15 cellular contexts compared by ENCODE assay signal in genomic region chr6:86943819-86944407, GRCh38. TPM values are rescaled to one million over a fixed set of nuclear protein-coding genes. Genes with fewer than 3 reads are reported as not detected.
DNase-seq lines count a peak whose midpoint lies in the region; ATAC-seq and TF ChIP-seq lines count a peak whose summit lies in the region.
"Had no signal": no experiment of that assay in that cellular context is flagged by ENCODE, and none has a peak within 500 bp of the region (broad histone marks: within the 10 kb centered on the region; RNA-seq: fewer than 3 reads in every experiment).

No MANE protein-coding gene starts in this region.

- POLR2A ChIA-PET in WTC11 (lab: Charles Lee) = no interaction called here

- H3K27ac Mint-ChIP-seq in WTC11 = 0 out of 2 replicates have a peak overlapping the region, but pooled peaks have one; percentile 7
- H3K27ac Mint-ChIP-seq in neural progenitor cell = no peak overlapping the region
- H3K27ac Mint-ChIP-seq: CD4-positive, CD25-positive, alpha-beta regulatory T cell had no signal

- H3K27me3 ChIP-seq in neural progenitor cell (peaks cover 10% of the 10 kb centered on the region), uterus (no peaks in the 10 kb centered on the region)
- H3K27me3 ChIP-seq: BLaER1 treated with 17β-estradiol and CSF1 and Interleukin-3, amounts not matched to agents 10 nM and 100 nM had no signal

- intact Hi-C loops in uterus (cut with DNase I; ENCODE audit: low total_unique reads) (no loop called here), posterior vena cava (cut with DNase I) (no loop called here)

- H3K4me3 Mint-ChIP-seq in WTC11 = no peak overlapping the region
- no peak overlapping the region for H3K4me3 Mint-ChIP-seq in neural progenitor cell
- H3K4me3 Mint-ChIP-seq: CD4-positive, CD25-positive, alpha-beta regulatory T cell had no signal

- CTCF ChIA-PET in WTC11 (lab: Charles Lee) = interaction anchor here (0.6 to 0.9 kb wide), 2 partner anchors 84 to 85 kb away, joined by 3 read pairs; no protein-coding TSS in a partner anchor

- H3F3A ChIP-seq in neural progenitor cell (ENCODE audit: low read depth) = no peaks in the 10 kb centered on the region

- DNase-seq in DMS 273 (lab: John Stamatoyannopoulos, UW; ENCODE audit: unreplicated experiment) (peak; percentile 64), NCI-H2171 (lab: John Stamatoyannopoulos, UW) (peak; percentile 64), WTC11 (ENCODE audit: low spot score) (no peak), neural progenitor cell (ENCODE audit: low spot score) (peak; percentile 4), uterus (no peak), posterior vena cava (ENCODE audit: low spot score) (no peak), DMS153 (lab: John Stamatoyannopoulos, UW) (no peak)
- DNase-seq: 8988T; CD4-positive, CD25-positive, alpha-beta regulatory T cell; DMS79 treated with DMSO at 0.1 percent for 48 hours; EL had no signal

- TF ChIP-seq CTCF in WTC11 (IDR thresholded peaks at IDR 0.05) (no peak), neural progenitor cell (IDR thresholded peaks at IDR 0.05) (no peak), uterus (IDR thresholded peaks at IDR 0.05) (no peak)

- H3K9ac ChIP-seq in neural progenitor cell = no peak overlapping the region
- H3K9ac ChIP-seq: BLaER1 treated with 17β-estradiol and CSF1 and Interleukin-3, amounts not matched to agents 10 nM and 100 nM had no signal

- H3K9me3 Mint-ChIP-seq in WTC11 (no peaks in the 10 kb centered on the region), neural progenitor cell (no peaks in the 10 kb centered on the region)

- H3K9me3 ChIP-seq in neural progenitor cell (ENCODE audit: low read depth) (no peaks in the 10 kb centered on the region), uterus (no peaks in the 10 kb centered on the region)
- H3K9me3 ChIP-seq: BLaER1 treated with 17β-estradiol and CSF1 and Interleukin-3, amounts not matched to agents 10 nM and 100 nM had no signal

- H3K36me3 ChIP-seq in neural progenitor cell = no peaks in the 10 kb centered on the region
- H3K36me3 ChIP-seq in uterus = no peaks in the 10 kb centered on the region
- H3K36me3 ChIP-seq: BLaER1 treated with 17β-estradiol and CSF1 and Interleukin-3, amounts not matched to agents 10 nM and 100 nM had no signal

- H2AFZ ChIP-seq in neural progenitor cell (replicated peaks) = no peak overlapping the region

- no peak overlapping the region for H3K27ac ChIP-seq in neural progenitor cell
- no peak overlapping the region for H3K27ac ChIP-seq in uterus
- H3K27ac ChIP-seq: BLaER1 treated with 17β-estradiol and CSF1 and Interleukin-3, amounts not matched to agents 10 nM and 100 nM; HL-60 had no signal

- no peaks in the 10 kb centered on the region for H3K79me2 ChIP-seq in neural progenitor cell (ENCODE audit: low read depth)

- H3K4me3 ChIP-seq in neural progenitor cell = no peak overlapping the region
- no peak overlapping the region for H3K4me3 ChIP-seq in uterus
- H3K4me3 ChIP-seq: BLaER1 treated with 17β-estradiol and CSF1 and Interleukin-3, amounts not matched to agents 10 nM and 100 nM had no signal

- H3K27me3 Mint-ChIP-seq in WTC11 (ENCODE audit: low read depth) (peaks cover 9% of the 10 kb centered on the region), neural progenitor cell (ENCODE audit: insufficient read depth, low read depth) (peaks cover 3% of the 10 kb centered on the region)

- no peaks in the 10 kb centered on the region for H3K36me3 Mint-ChIP-seq in WTC11
- H3K36me3 Mint-ChIP-seq in neural progenitor cell = no peaks in the 10 kb centered on the region
- H3K36me3 Mint-ChIP-seq: CD4-positive, CD25-positive, alpha-beta regulatory T cell had no signal

- no peaks in the 10 kb centered on the region for H4K20me1 ChIP-seq in neural progenitor cell (ENCODE audit: low read depth)
- H4K20me1 ChIP-seq: BLaER1 treated with 17β-estradiol and CSF1 and Interleukin-3, amounts not matched to agents 10 nM and 100 nM had no signal

- H3K4me1 ChIP-seq in neural progenitor cell = peaks cover 10% of the 10 kb centered on the region
- no peaks in the 10 kb centered on the region for H3K4me1 ChIP-seq in uterus
- H3K4me1 ChIP-seq: BLaER1 treated with 17β-estradiol and CSF1 and Interleukin-3, amounts not matched to agents 10 nM and 100 nM had no signal

- H3K4me2 ChIP-seq in neural progenitor cell = no peak overlapping the region
- H3K4me2 ChIP-seq: BLaER1 treated with 17β-estradiol and CSF1 and Interleukin-3, amounts not matched to agents 10 nM and 100 nM had no signal

- H3K4me1 Mint-ChIP-seq in WTC11 (peaks cover 15% of the 10 kb centered on the region), neural progenitor cell (peaks cover 7% of the 10 kb centered on the region)
- H3K4me1 Mint-ChIP-seq: CD4-positive, CD25-positive, alpha-beta regulatory T cell had no signal

- TF ChIP-seq POLR2A in uterus (IDR thresholded peaks at IDR 0.05) = no peak

- ATAC-seq in WTC11 = peak; percentile 67
- no peak for ATAC-seq in HG03108 (IDR thresholded peaks at IDR 0.05; ENCODE audit: unreplicated experiment)

TF ChIP-seq in WTC11, 78 proteins besides CTCF, POLR2A, EP300 and RAD21:
- TF ChIP-seq EMX1 (CRISPR knock-in tag; IDR thresholded peaks at IDR 0.05) (no peak), SMAD4 (CRISPR knock-in tag; IDR thresholded peaks at IDR 0.05) (no peak), HMGA2 (CRISPR knock-in tag; IDR thresholded peaks at IDR 0.05) (no peak), GABPB1 (CRISPR knock-in tag; IDR thresholded peaks at IDR 0.05) (no peak), ZNF671 (CRISPR knock-in tag; IDR thresholded peaks at IDR 0.05) (no peak)
- TF ChIP-seq, protein P1, sequence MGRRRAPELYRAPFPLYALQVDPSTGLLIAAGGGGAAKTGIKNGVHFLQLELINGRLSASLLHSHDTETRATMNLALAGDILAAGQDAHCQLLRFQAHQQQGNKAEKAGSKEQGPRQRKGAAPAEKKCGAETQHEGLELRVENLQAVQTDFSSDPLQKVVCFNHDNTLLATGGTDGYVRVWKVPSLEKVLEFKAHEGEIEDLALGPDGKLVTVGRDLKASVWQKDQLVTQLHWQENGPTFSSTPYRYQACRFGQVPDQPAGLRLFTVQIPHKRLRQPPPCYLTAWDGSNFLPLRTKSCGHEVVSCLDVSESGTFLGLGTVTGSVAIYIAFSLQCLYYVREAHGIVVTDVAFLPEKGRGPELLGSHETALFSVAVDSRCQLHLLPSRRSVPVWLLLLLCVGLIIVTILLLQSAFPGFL (CRISPR knock-in tag; IDR thresholded peaks at IDR 0.05; ENCODE audit: borderline replicate concordance) = no peak
- TF ChIP-seq, protein P2, sequence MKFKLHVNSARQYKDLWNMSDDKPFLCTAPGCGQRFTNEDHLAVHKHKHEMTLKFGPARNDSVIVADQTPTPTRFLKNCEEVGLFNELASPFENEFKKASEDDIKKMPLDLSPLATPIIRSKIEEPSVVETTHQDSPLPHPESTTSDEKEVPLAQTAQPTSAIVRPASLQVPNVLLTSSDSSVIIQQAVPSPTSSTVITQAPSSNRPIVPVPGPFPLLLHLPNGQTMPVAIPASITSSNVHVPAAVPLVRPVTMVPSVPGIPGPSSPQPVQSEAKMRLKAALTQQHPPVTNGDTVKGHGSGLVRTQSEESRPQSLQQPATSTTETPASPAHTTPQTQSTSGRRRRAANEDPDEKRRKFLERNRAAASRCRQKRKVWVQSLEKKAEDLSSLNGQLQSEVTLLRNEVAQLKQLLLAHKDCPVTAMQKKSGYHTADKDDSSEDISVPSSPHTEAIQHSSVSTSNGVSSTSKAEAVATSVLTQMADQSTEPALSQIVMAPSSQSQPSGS (CRISPR knock-in tag; IDR thresholded peaks at IDR 0.05; ENCODE audit: borderline replicate concordance, low read depth) = no peak

RNA-seq across cellular contexts. Expression of gene HTR1E, which starts 6.6 kb away (rescaled TPM):
- 0.09 TPM in 2 of 3 replicates, not detected in the other for total RNA-seq in WTC11 (2021)
- not detected in 2 replicates for total RNA-seq in neural progenitor cell (ENCODE audit: low replicate concordance)
- total RNA-seq in uterus = 1 to 10 TPM in 1 of 4 donors, not detected in 3; 2.1 TPM
- not detected for total RNA-seq in posterior vena cava
- total RNA-seq: CD4-positive, CD25-positive, alpha-beta regulatory T cell; H4 had no signal

Comparison
In these comparisons a context has a peak if more than half of its experiments do, and no peak if none do; other contexts are left out.
1. DNase-seq: peak in DMS 273 (single experiment), NCI-H2171 (single experiment) and neural progenitor cell (single experiment); none in WTC11 (single experiment), uterus (0 of 2), posterior vena cava (single experiment) and DMS153 (single experiment).